In the genomic region with DNA sequence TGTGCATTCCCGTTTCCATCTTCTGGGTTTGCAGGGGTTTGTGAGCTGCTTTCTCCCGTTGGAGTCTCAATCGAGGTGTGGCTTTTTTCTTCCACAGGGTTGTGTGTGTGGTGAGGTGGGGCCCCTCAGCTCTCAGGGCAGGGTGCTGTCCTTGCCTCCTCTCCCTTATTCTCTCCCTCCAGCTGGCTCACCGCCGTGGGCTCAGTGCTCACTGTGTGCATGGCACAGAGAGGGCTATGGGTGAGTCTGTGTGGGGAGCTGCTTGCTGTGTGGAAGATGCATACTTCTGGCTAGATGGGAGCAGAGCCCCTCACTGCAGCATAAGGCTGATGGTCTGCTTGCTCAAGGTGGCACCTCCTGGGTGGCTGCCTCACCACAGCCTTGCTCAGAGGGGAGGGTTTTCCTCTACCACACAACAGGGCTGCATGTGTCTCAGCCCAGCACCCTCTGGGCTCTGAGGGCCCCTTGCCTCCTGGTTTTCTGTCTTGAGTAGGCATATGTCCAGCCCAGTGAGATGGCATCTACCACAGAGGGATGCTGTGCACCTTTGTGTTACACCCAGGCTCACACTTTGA, we compare ENCODE assay signal across 26 cellular contexts.
"Had no signal": no experiment of that assay in that cellular context is flagged by ENCODE, and none has a peak within 500 bp of the region (broad histone marks: within the 10 kb centered on the region; RNA-seq: fewer than 3 reads in every experiment).

No MANE protein-coding gene starts in this region.

- H3K9me3 ChIP-seq: SJCRH30, SK-N-SH had no signal

- ATAC-seq: activated CD8-positive, alpha-beta T cell treated with anti-CD3 and anti-CD28 coated beads for 36 hours; activated T-cell treated with anti-CD3 and anti-CD28 coated beads, Interleukin-2, amount 50 U/mL, for 72 hours; K562; Panc1 had no signal

- H3K4me1 Mint-ChIP-seq: activated naive CD4-positive, alpha-beta T cell treated with anti-CD3 and anti-CD28 coated beads, Interleukin-2, amount 50 U/mL, for 24 hours; brain had no signal

- H3K27ac ChIP-seq: SJCRH30, VCaP had no signal

- H3K4me3 Mint-ChIP-seq: activated CD8-positive, alpha-beta T cell treated with anti-CD3 and anti-CD28 coated beads for 36 hours; activated naive CD4-positive, alpha-beta T cell treated with anti-CD3 and anti-CD28 coated beads, Interleukin-2, amount 50 U/mL, for 24 hours; activated T-cell treated with anti-CD3 and anti-CD28 coated beads, Interleukin-2, amount 50 U/mL, for 72 hours; brain had no signal

- H3K36me3 ChIP-seq: SJCRH30 had no signal

- H3K9me3 Mint-ChIP-seq: activated CD8-positive, alpha-beta T cell treated with anti-CD3 and anti-CD28 coated beads for 36 hours; activated naive CD4-positive, alpha-beta T cell treated with anti-CD3 and anti-CD28 coated beads, Interleukin-2, amount 50 U/mL, for 24 hours; activated T-cell treated with anti-CD3 and anti-CD28 coated beads, Interleukin-2, amount 50 U/mL, for 72 hours; activated T-helper 2 cell treated with anti-CD3 and anti-CD28 coated beads, Interferon-gamma antibody, Interleukin-2, Interleukin-4, amounts not matched to agents 10 μg/mL and 5 μg/mL and 100 μg/mL, durations not matched to agents 14 hours and 24 hours and 36 hours had no signal

- H3K36me3 Mint-ChIP-seq: activated naive CD4-positive, alpha-beta T cell treated with anti-CD3 and anti-CD28 coated beads, Interleukin-2, amount 50 U/mL, for 24 hours; brain had no signal

- H3K27ac Mint-ChIP-seq: activated CD8-positive, alpha-beta T cell treated with anti-CD3 and anti-CD28 coated beads for 36 hours; activated naive CD4-positive, alpha-beta T cell treated with anti-CD3 and anti-CD28 coated beads, Interleukin-2, amount 50 U/mL, for 24 hours; activated T-cell treated with anti-CD3 and anti-CD28 coated beads, Interleukin-2, amount 50 U/mL, for 72 hours; activated T-helper 2 cell treated with anti-CD3 and anti-CD28 coated beads, Interferon-gamma antibody, Interleukin-2, Interleukin-4, amounts not matched to agents 10 μg/mL and 5 μg/mL and 100 μg/mL, durations not matched to agents 14 hours and 24 hours and 36 hours; brain had no signal

- H3K27me3 Mint-ChIP-seq: activated naive CD4-positive, alpha-beta T cell treated with anti-CD3 and anti-CD28 coated beads, Interleukin-2, amount 50 U/mL, for 24 hours had no signal

- H3K4me3 ChIP-seq: K562, SJCRH30 had no signal

- DNase-seq: activated CD4-positive, CD25-positive, alpha-beta regulatory T cell; activated CD8-positive, alpha-beta memory T cell treated with anti-CD3 and anti-CD28 coated beads, Interleukin-2, amount 50 U/mL, for 4 hours; activated CD8-positive, alpha-beta T cell treated with anti-CD3 and anti-CD28 coated beads for 36 hours; activated gamma-delta T cell treated with Interleukin-2 at 50 U/mL for 16 hours; activated T-cell treated with anti-CD3 and anti-CD28 coated beads, Interleukin-2, amount 50 U/mL, for 72 hours; amygdala; Kasumi-1; NCI-H1417; NCI-H1930; NCI-H2171; NCI-H2227 treated with DMSO at 0.1 percent for 48 hours; NCI-H446 treated with DMSO at 0.1 percent for 48 hours; NCI-H524 treated with DMSO at 0.1 percent for 48 hours; NCI-H748 treated with DMSO at 0.1 percent for 48 hours; OCI-M1; Right ventricle myocardium superior; RPMI8226; SJCRH30; SK-N-SH; T-helper 1 cell had no signal

- H3K4me1 ChIP-seq: SJCRH30 had no signal
